9 cellular contexts compared by ENCODE assay signal in genomic region chr11:64864135-64864472, GRCh38. TPM values are rescaled to one million over a fixed set of nuclear protein-coding genes. Genes with fewer than 3 reads are reported as not detected.
DNase-seq lines count a peak whose midpoint lies in the region; ATAC-seq and TF ChIP-seq lines count a peak whose summit lies in the region.
"Had no signal": no experiment of that assay in that cellular context is flagged by ENCODE, and none has a peak within 500 bp of the region (broad histone marks: within the 10 kb centered on the region; RNA-seq: fewer than 3 reads in every experiment).

No MANE protein-coding gene starts in this region.

- H3K9me2 ChIP-seq in SU-DHL-6 (replicated peaks; ENCODE audit: insufficient read depth, low read length) = no peaks in the 10 kb centered on the region

- no peak for TF ChIP-seq POLR2A in esophagus muscularis mucosa (IDR thresholded peaks at IDR 0.05; ENCODE audit: low read depth)

- CTCF ChIA-PET in CD4-positive, alpha-beta T cell (lab: Charles Lee) = interaction anchor here (1.5 to 5.8 kb wide), 5 partner anchors 12 to 23 kb away, joined by 3 to 33 read pairs (median 10); partner anchors contain the start of gene EHD1

- H3K9ac ChIP-seq in SU-DHL-6 (ENCODE audit: low read length) (peak overlapping the region; percentile 62), parathyroid adenoma (no peak overlapping the region)

- intact Hi-C loops in CD4-positive, alpha-beta T cell (cut with DNase I, micrococcal nuclease) = loop anchor here in 1 of 2 experiments (10.0 kb wide), 1 partner anchor 89 kb away; the partner anchor contains the start of gene SF1
- intact Hi-C loops in esophagus muscularis mucosa (cut with DNase I) = no loop called here

- DNase-seq in CD4-positive, alpha-beta T cell = no peak
- DNase-seq in esophagus muscularis mucosa (ENCODE audit: extremely low spot score) = no peak
- DNase-seq in HuH-7.5 (ENCODE audit: low spot score) = no peak
- no peak for DNase-seq in GM10266 (ENCODE audit: extremely low spot score)
- no peak for DNase-seq in BE2C

- peak overlapping the region; percentile 71 for H3K4me3 Mint-ChIP-seq in CD4-positive, alpha-beta T cell
- H3K4me3 Mint-ChIP-seq: neural crest cell had no signal

- TF ChIP-seq CTCF in CD4-positive, alpha-beta T cell (IDR thresholded peaks at IDR 0.05) = no peak
- no peak for TF ChIP-seq CTCF in SU-DHL-6 (IDR thresholded peaks at IDR 0.05; ENCODE audit: insufficient read depth, low read length, poor library complexity, severe bottlenecking)
- no peak for TF ChIP-seq CTCF in esophagus muscularis mucosa (IDR thresholded peaks at IDR 0.05)
- TF ChIP-seq CTCF in parathyroid adenoma (IDR thresholded peaks at IDR 0.05) = no peak
- TF ChIP-seq CTCF in GM10266 (IDR thresholded peaks at IDR 0.05; ENCODE audit: control insufficient read depth, insufficient read depth, low read depth, missing control alignments) = no peak
- no peak for TF ChIP-seq CTCF in BE2C (IDR thresholded peaks at IDR 0.05; ENCODE audit: low read depth, low read length)

- H4K20me1 ChIP-seq in SU-DHL-6 (ENCODE audit: low read depth, low read length) = no peaks in the 10 kb centered on the region

- peak overlapping the region; percentile 93 for H3K27ac Mint-ChIP-seq in CD4-positive, alpha-beta T cell

- H3K36me3 ChIP-seq in SU-DHL-6 (ENCODE audit: low read length) (peaks cover 15% of the 10 kb centered on the region), esophagus muscularis mucosa (peaks cover 8 to 22% (median 16%) of the 10 kb centered on the region in 4 donors), parathyroid adenoma (ENCODE audit: control insufficient read depth, insufficient read depth, low read length) (no peaks in the 10 kb centered on the region), BE2C (no peaks in the 10 kb centered on the region)

- H3K4me1 ChIP-seq in esophagus muscularis mucosa (peaks cover 96 to 100% (median 98%) of the 10 kb centered on the region in 4 donors), parathyroid adenoma (peaks cover 5% of the 10 kb centered on the region), BE2C (no peaks in the 10 kb centered on the region)

- no peak for TF ChIP-seq EP300 in esophagus muscularis mucosa (IDR thresholded peaks at IDR 0.05)

- no peaks in the 10 kb centered on the region for H3K9me3 Mint-ChIP-seq in CD4-positive, alpha-beta T cell
- H3K9me3 Mint-ChIP-seq: neural crest cell had no signal

- H3F3A ChIP-seq in SU-DHL-6 (ENCODE audit: insufficient read depth) = peaks cover 65% of the 10 kb centered on the region

- peak overlapping the region; percentile 82 for H3K27ac ChIP-seq in CD4-positive, alpha-beta T cell (ENCODE audit: low read depth, low read length)
- peak overlapping the region; percentile 93 for H3K27ac ChIP-seq in SU-DHL-6 (ENCODE audit: low read depth, low read length)
- H3K27ac ChIP-seq in esophagus muscularis mucosa (replicated peaks in 1 of 4) = peak overlapping the region; percentile 93 to 98 (median 94)
- H3K27ac ChIP-seq in parathyroid adenoma = peak overlapping the region; percentile 62

- H3K9me3 ChIP-seq in CD4-positive, alpha-beta T cell (ENCODE audit: control insufficient read depth, low read length) = no peaks in the 10 kb centered on the region
- no peaks in the 10 kb centered on the region for H3K9me3 ChIP-seq in SU-DHL-6 (ENCODE audit: insufficient read depth, low read length)
- H3K9me3 ChIP-seq in esophagus muscularis mucosa = no peaks in the 10 kb centered on the region
- no peaks in the 10 kb centered on the region for H3K9me3 ChIP-seq in parathyroid adenoma (ENCODE audit: control insufficient read depth, low read length)
- H3K9me3 ChIP-seq in BE2C = no peaks in the 10 kb centered on the region

- H3K79me2 ChIP-seq in SU-DHL-6 (ENCODE audit: insufficient read depth, low read length) (peaks cover 84% of the 10 kb centered on the region), parathyroid adenoma (peaks cover 3% of the 10 kb centered on the region)

- H3K36me3 Mint-ChIP-seq in CD4-positive, alpha-beta T cell (ENCODE audit: low read depth) = peaks cover 67% of the 10 kb centered on the region

- POLR2A ChIA-PET in CD4-positive, alpha-beta T cell (lab: Charles Lee) = interaction anchor here (0.8 to 27.2 kb wide), 3 partner anchors 13 to 86 kb away, joined by 4 to 767 read pairs (median 293); partner anchors contain the start of genes EHD1 and SF1

- H2AFZ ChIP-seq in SU-DHL-6 (ENCODE audit: low read depth, low read length, severe bottlenecking) (no peak overlapping the region), parathyroid adenoma (no peak overlapping the region)

- H3K4me1 Mint-ChIP-seq in CD4-positive, alpha-beta T cell (ENCODE audit: low read depth) = peaks cover 92% of the 10 kb centered on the region

- ATAC-seq in CD4-positive, alpha-beta T cell (ENCODE audit: poor library complexity) = no peak
- no peak for ATAC-seq in GM21526 (IDR thresholded peaks at IDR 0.05; ENCODE audit: low FRiP score, unreplicated experiment)

- H3K4me2 ChIP-seq in SU-DHL-6 (ENCODE audit: low read depth, low read length, poor library complexity, severe bottlenecking) (peak overlapping the region; percentile 62), parathyroid adenoma (ENCODE audit: low read length) (no peak overlapping the region)

- 37% methylated on average over 6 of the region's 9 CpGs for WGBS in esophagus muscularis mucosa

- no peaks in the 10 kb centered on the region for H3K27me3 ChIP-seq in CD4-positive, alpha-beta T cell (ENCODE audit: control insufficient read depth, insufficient read depth, low read length)
- H3K27me3 ChIP-seq in SU-DHL-6 (ENCODE audit: low read length) = no peaks in the 10 kb centered on the region
- no peaks in the 10 kb centered on the region for H3K27me3 ChIP-seq in esophagus muscularis mucosa
- no peaks in the 10 kb centered on the region for H3K27me3 ChIP-seq in parathyroid adenoma (ENCODE audit: control insufficient read depth, insufficient read depth, low read length)
- H3K27me3 ChIP-seq in BE2C = no peaks in the 10 kb centered on the region

- no peaks in the 10 kb centered on the region for H3K27me3 Mint-ChIP-seq in CD4-positive, alpha-beta T cell

- H3K4me3 ChIP-seq in SU-DHL-6 (ENCODE audit: insufficient read depth, low read length, poor library complexity, severe bottlenecking) (no peak overlapping the region), esophagus muscularis mucosa (peak overlapping the region; percentile 3 to 45 (median 32)), parathyroid adenoma (ENCODE audit: low read depth, low read length) (no peak overlapping the region), BE2C (ENCODE audit: low read depth, low read length) (no peak overlapping the region)

RNA-seq across cellular contexts. Expression of gene EHD1, which starts 14.3 kb away (rescaled TPM):
- total RNA-seq in CD4-positive, alpha-beta T cell = 100 to 1,000 TPM; 132 to 139 TPM
- total RNA-seq in esophagus muscularis mucosa = 100 to 1,000 TPM in 2 of 4 donors, 10 to 100 TPM in 2; 57.0 to 193 (median 104) TPM
- 73.8 TPM for polyA plus RNA-seq in BE2C (2012; ENCODE audit: insufficient read depth, insufficient read length, low read depth)

RNA-seq across cellular contexts. Expression of gene CDC42BPG, which starts 19.7 kb away (rescaled TPM):
- total RNA-seq in CD4-positive, alpha-beta T cell = 1 to 10 TPM; 6.9 to 9.7 TPM
- total RNA-seq in esophagus muscularis mucosa = under 1 TPM in 3 of 4 donors, not detected in 1; 0.33 to 0.46 (median 0.39) TPM
- polyA plus RNA-seq in BE2C (2012; ENCODE audit: insufficient read depth, insufficient read length, low read depth) = 0.39 TPM

RNA-seq across cellular contexts. Expression of gene ATG2A, which starts 52.9 kb away (rescaled TPM):
- 100 to 1,000 TPM; 189 to 198 TPM for total RNA-seq in CD4-positive, alpha-beta T cell
- 10 to 100 TPM; 19.9 to 28.7 (median 26.1) TPM for total RNA-seq in esophagus muscularis mucosa
- 19.9 TPM for polyA plus RNA-seq in BE2C (2012; ENCODE audit: insufficient read depth, insufficient read length, low read depth)

RNA-seq across cellular contexts. Expression of gene MEN1, which starts 53.8 kb away (rescaled TPM):
- total RNA-seq in CD4-positive, alpha-beta T cell = 10 to 100 TPM; 16.4 to 17.7 TPM
- total RNA-seq in esophagus muscularis mucosa = 10 to 100 TPM; 10.4 to 18.7 (median 11.5) TPM
- polyA plus RNA-seq in BE2C (2012; ENCODE audit: insufficient read depth, insufficient read length, low read depth) = 45.7 TPM

Comparison
In these comparisons a context has a peak if more than half of its experiments do, and no peak if none do; other contexts are left out.
1. H3K4me3 ChIP-seq: peak in esophagus muscularis mucosa (4 of 4); none in SU-DHL-6 (single experiment), parathyroid adenoma (single experiment) and BE2C (single experiment).
2. RNA of gene CDC42BPG, which starts 19.7 kb away (total RNA-seq): 6.9 to 9.7 TPM in CD4-positive, alpha-beta T cell; 0.33 to 0.46 TPM in esophagus muscularis mucosa; every median in the first group is over 4 times any median in the second.
3. RNA of gene ATG2A, which starts 52.9 kb away (total RNA-seq): 189 to 198 TPM in CD4-positive, alpha-beta T cell; 19.9 to 28.7 TPM in esophagus muscularis mucosa; every median in the first group is over 4 times any median in the second.
4. Peak in every context shown above with its lines, with median percentiles within 50 percentile points of each other: H3K27ac ChIP-seq.